18 cellular contexts compared by ENCODE assay signal in genomic region chr10:118742787-118743186, GRCh38. TPM values are rescaled to one million over a fixed set of nuclear protein-coding genes. Genes with fewer than 3 reads are reported as not detected.
DNase-seq lines count a peak whose midpoint lies in the region; ATAC-seq and TF ChIP-seq lines count a peak whose summit lies in the region.
"Had no signal": no experiment of that assay in that cellular context is flagged by ENCODE, and none has a peak within 500 bp of the region (broad histone marks: within the 10 kb centered on the region; RNA-seq: fewer than 3 reads in every experiment).

No MANE protein-coding gene starts in this region.

- in situ Hi-C loops in gastrocnemius medialis (cut with MboI; ENCODE audit: low sequenced_read_pairs in 4 of 4) = no loop called here

- intact Hi-C loops in gastrocnemius medialis (cut with DNase I; ENCODE audit: low total_unique reads) = no loop called here

- DNase-seq in GM23338 (ENCODE audit: low spot score) = no peak
- no peak for DNase-seq in WTC11 (ENCODE audit: low spot score)
- DNase-seq in fibroblast of the aortic adventitia (ENCODE audit: low read depth) = peak; percentile 48
- no peak for DNase-seq in gastrocnemius medialis
- DNase-seq in H4 (ENCODE audit: low spot score) = no peak
- no peak for DNase-seq in SW 1271 (lab: John Stamatoyannopoulos, UW)
- no peak for DNase-seq in substantia nigra (lab: John Stamatoyannopoulos, UW)
- DNase-seq: activated CD4-positive, alpha-beta memory T cell treated with anti-CD3 and anti-CD28 coated beads, Interleukin-2, amount 10 ng/mL, durations not matched to agents 7 days and 5 days; activated T-cell treated with anti-CD3 and anti-CD28 coated beads, Interleukin-2, amount 50 U/mL, for 72 hours; adrenal gland; C1 segment of cervical spinal cord; DMS79; H7; NCI-H1105; stimulated activated naive CD4-positive, alpha-beta T cell treated with Interleukin-2 at 50 U/mL for 16 hours had no signal

- peaks cover 100% of the 10 kb centered on the region for H3K79me2 ChIP-seq in GM23338 (replicated peaks; ENCODE audit: insufficient read depth)

- no peaks in the 10 kb centered on the region for H3F3A ChIP-seq in GM23338 (replicated peaks; ENCODE audit: low read depth)

- H3K4me3 ChIP-seq in GM23338 (no peak overlapping the region), fibroblast of the aortic adventitia (ENCODE audit: low read depth, low read length) (no peak overlapping the region), gastrocnemius medialis (peak overlapping the region in 1 of 4 donors; percentile 7)
- H3K4me3 ChIP-seq: adrenal gland, K562 had no signal

- TF ChIP-seq CTCF in GM23338 (conservative IDR thresholded peaks at IDR 0.05; ENCODE audit: low read depth in 2 of 2) = no peak
- TF ChIP-seq CTCF in WTC11 (IDR thresholded peaks at IDR 0.05) = no peak
- no peak for TF ChIP-seq CTCF in fibroblast of the aortic adventitia (IDR thresholded peaks at IDR 0.05; ENCODE audit: insufficient read depth, low read length)
- TF ChIP-seq CTCF in gastrocnemius medialis (IDR thresholded peaks at IDR 0.05 in 4 of 5, conservative IDR thresholded peaks at IDR 0.05 in 1 of 5) = no peak

- H3K27me3 Mint-ChIP-seq in GM23338 (ENCODE audit: insufficient read depth, low read depth, poor library complexity) (peaks cover 2% of the 10 kb centered on the region), WTC11 (ENCODE audit: low read depth) (no peaks in the 10 kb centered on the region)
- H3K27me3 Mint-ChIP-seq: activated CD4-positive, alpha-beta memory T cell treated with anti-CD3 and anti-CD28 coated beads, Interleukin-2, amount 10 ng/mL, durations not matched to agents 7 days and 5 days had no signal

- CTCF ChIA-PET in WTC11 (lab: Charles Lee) = no interaction called here

- H3K27ac ChIP-seq in GM23338 (ENCODE audit: low read depth) (no peak overlapping the region), gastrocnemius medialis (peak overlapping the region; percentile 36 to 78 (median 54)), substantia nigra (ENCODE audit: low read depth, low read length, poor library complexity, severe bottlenecking) (no peak overlapping the region)

- H3K36me3 ChIP-seq in GM23338 (ENCODE audit: insufficient read depth) (no peaks in the 10 kb centered on the region), gastrocnemius medialis (no peaks in the 10 kb centered on the region)
- H3K36me3 ChIP-seq: adrenal gland had no signal

- no peaks in the 10 kb centered on the region for H3K9me3 ChIP-seq in gastrocnemius medialis
- H3K9me3 ChIP-seq: adrenal gland had no signal

- H3K4me1 Mint-ChIP-seq in GM23338 (peaks cover 51% of the 10 kb centered on the region), WTC11 (peaks cover 57% of the 10 kb centered on the region)

- H3K27ac Mint-ChIP-seq in GM23338 = peak overlapping the region; percentile 31
- H3K27ac Mint-ChIP-seq in WTC11 = peak overlapping the region; percentile 14; the same call in 1 of the 2 replicates
- H3K27ac Mint-ChIP-seq: activated CD4-positive, alpha-beta memory T cell treated with anti-CD3 and anti-CD28 coated beads, Interleukin-2, amount 10 ng/mL, durations not matched to agents 7 days and 5 days; activated T-cell treated with anti-CD3 and anti-CD28 coated beads, Interleukin-2, amount 50 U/mL, for 72 hours had no signal

- no peak overlapping the region for H3K4me2 ChIP-seq in GM23338

- POLR2A ChIA-PET in WTC11 (lab: Charles Lee) = no interaction called here

- no peak for ATAC-seq in GM23338
- ATAC-seq in WTC11 = no peak
- no peak for ATAC-seq in gastrocnemius medialis
- no peak for ATAC-seq in GM18498 (IDR thresholded peaks at IDR 0.05; ENCODE audit: unreplicated experiment)
- ATAC-seq: activated T-cell treated with anti-CD3 and anti-CD28 coated beads, Interleukin-2, amount 50 U/mL, for 72 hours; esophagus mucosa; K562 had no signal

- H3K36me3 Mint-ChIP-seq in GM23338 (ENCODE audit: low read depth) = peaks cover 5% of the 10 kb centered on the region; the same call in 2 of the 3 replicates
- H3K36me3 Mint-ChIP-seq in WTC11 = peaks cover 4% of the 10 kb centered on the region

- H3K4me1 ChIP-seq in GM23338 (ENCODE audit: insufficient read depth) (peaks cover 20% of the 10 kb centered on the region), gastrocnemius medialis (peaks cover 68 to 71% of the 10 kb centered on the region in 2 donors)

- H2AFZ ChIP-seq in GM23338 = no peak overlapping the region

- no peak overlapping the region for H3K4me3 Mint-ChIP-seq in GM23338
- H3K4me3 Mint-ChIP-seq in WTC11 = no peak overlapping the region
- H3K4me3 Mint-ChIP-seq: activated CD4-positive, alpha-beta memory T cell treated with anti-CD3 and anti-CD28 coated beads, Interleukin-2, amount 10 ng/mL, durations not matched to agents 7 days and 5 days; activated T-cell treated with anti-CD3 and anti-CD28 coated beads, Interleukin-2, amount 50 U/mL, for 72 hours had no signal

- H3K27me3 ChIP-seq in GM23338 (ENCODE audit: insufficient read depth) (no peaks in the 10 kb centered on the region), gastrocnemius medialis (no peaks in the 10 kb centered on the region)
- H3K27me3 ChIP-seq: adrenal gland had no signal

- no peaks in the 10 kb centered on the region for H3K9me2 ChIP-seq in GM23338 (ENCODE audit: insufficient read depth)

- no peaks in the 10 kb centered on the region for H3K9me3 Mint-ChIP-seq in GM23338
- H3K9me3 Mint-ChIP-seq in WTC11 = no peaks in the 10 kb centered on the region
- H3K9me3 Mint-ChIP-seq: activated CD4-positive, alpha-beta memory T cell treated with anti-CD3 and anti-CD28 coated beads, Interleukin-2, amount 10 ng/mL, durations not matched to agents 7 days and 5 days; activated T-cell treated with anti-CD3 and anti-CD28 coated beads, Interleukin-2, amount 50 U/mL, for 72 hours had no signal

- peaks cover 76% of the 10 kb centered on the region for H4K20me1 ChIP-seq in GM23338 (replicated peaks; ENCODE audit: insufficient read depth)

- no peak for TF ChIP-seq POLR2A in gastrocnemius medialis (IDR thresholded peaks at IDR 0.05)

TF ChIP-seq in GM23338, 12 proteins besides CTCF, POLR2A, EP300 and RAD21 (continues in another document):
- TF ChIP-seq ZNF114 (CRISPR knock-in tag; IDR thresholded peaks at IDR 0.05) = no peak
- no peak for TF ChIP-seq EZH2 (IDR thresholded peaks at IDR 0.05; ENCODE audit: low read depth, unreplicated experiment)
- no peak for TF ChIP-seq POLR2AphosphoS5 (IDR thresholded peaks at IDR 0.05; ENCODE audit: low read depth)
- no peak for TF ChIP-seq JUNB (IDR thresholded peaks at IDR 0.05; ENCODE audit: unreplicated experiment)

TF ChIP-seq in WTC11, 78 proteins besides CTCF, POLR2A, EP300 and RAD21 (continues in another document):
- TF ChIP-seq CDX4 (CRISPR knock-in tag; IDR thresholded peaks at IDR 0.05; ENCODE audit: borderline replicate concordance) (no peak), ZMAT4 (CRISPR knock-in tag; IDR thresholded peaks at IDR 0.05) (no peak), ZNF423 (CRISPR knock-in tag; IDR thresholded peaks at IDR 0.05) (no peak), ELF4 (CRISPR knock-in tag; IDR thresholded peaks at IDR 0.05; ENCODE audit: low read depth) (no peak), JAZF1 (CRISPR knock-in tag; IDR thresholded peaks at IDR 0.05) (no peak), HMGXB4 (CRISPR knock-in tag; IDR thresholded peaks at IDR 0.05) (no peak), CREM (CRISPR knock-in tag; IDR thresholded peaks at IDR 0.05) (no peak), ATF3 (CRISPR knock-in tag; conservative IDR thresholded peaks at IDR 0.05) (no peak)

RNA-seq across cellular contexts. Expression of gene CACUL1, which starts 12.0 kb away (rescaled TPM):
- total RNA-seq in GM23338 (2014; rRNA removed; shearing (Covaris generic)) = 31.3 and 46.4 TPM in 2 replicates
- polyA plus RNA-seq in GM23338 (2016; fragmentation: Nextera tagmentation; extraction: Ambion mirVana) = 47.2 and 59.4 TPM in 2 replicates
- total RNA-seq in WTC11 (2021) = 37.1 to 41.5 TPM (median 38.4 TPM) in 3 replicates
- 17.8 and 29.6 TPM in 2 replicates for total RNA-seq in fibroblast of the aortic adventitia (ENCODE audit: low replicate concordance)
- 10 to 100 TPM; 28.5 to 59.5 (median 38.2) TPM for total RNA-seq in gastrocnemius medialis
- total RNA-seq in H4 (2014; rRNA removed; shearing (Covaris generic)) = 15.6 and 16.3 TPM in 2 replicates

Comparison
In these comparisons a context has a peak if more than half of its experiments do, and no peak if none do; other contexts are left out.
1. H3K27ac ChIP-seq: peak in gastrocnemius medialis (4 of 4); none in GM23338 (single experiment) and substantia nigra (single experiment).